Comparison of ENCODE assay signal across 1 cellular context in the genomic region with DNA sequence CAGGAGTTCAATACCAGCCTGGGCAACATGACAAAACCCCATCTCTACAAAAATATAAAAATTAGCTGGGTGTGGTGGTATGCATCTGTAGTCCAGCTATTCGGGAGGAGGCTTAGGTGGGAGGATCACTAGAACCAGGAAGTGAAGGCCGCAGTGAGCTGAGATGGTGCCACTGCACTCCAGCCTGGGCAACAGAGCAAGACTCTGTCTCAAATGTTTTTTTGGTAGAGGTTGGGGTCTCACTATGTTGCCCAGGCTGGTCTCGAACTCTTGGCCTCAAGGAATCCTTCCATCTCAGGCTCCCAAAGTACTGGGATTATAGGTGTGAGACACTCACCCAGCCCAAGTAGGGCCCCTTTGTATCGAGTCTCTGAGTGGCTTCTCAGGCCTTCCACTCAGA.
TF ChIP-seq lines count a peak whose summit lies in the region.

No MANE protein-coding gene starts in this region.

TF ChIP-seq in H1, 55 proteins besides CTCF, POLR2A, EP300 and RAD21:
- no peak for TF ChIP-seq CHD2 (IDR thresholded peaks at IDR 0.05; ENCODE audit: low read length)
- no peak for TF ChIP-seq PHF8 (conservative IDR thresholded peaks at IDR 0.05; ENCODE audit: low read depth, low read length)
- no peak for TF ChIP-seq EZH2 (IDR thresholded peaks at IDR 0.05; ENCODE audit: low read depth, low read length, severe bottlenecking)
- TF ChIP-seq POU5F1 (IDR thresholded peaks at IDR 0.05; ENCODE audit: low read depth, low read length), result no peak
- no peak for TF ChIP-seq YY1 (IDR thresholded peaks at IDR 0.05; ENCODE audit: low read depth, low read length)
- TF ChIP-seq RNF2 (IDR thresholded peaks at IDR 0.05; ENCODE audit: borderline replicate concordance, low read depth, low read length, missing control alignments, poor library complexity, severe bottlenecking), result no peak
- TF ChIP-seq TAF1 (IDR thresholded peaks at IDR 0.05; ENCODE audit: low read depth, low read length), result no peak
- TF ChIP-seq TBP (IDR thresholded peaks at IDR 0.05; ENCODE audit: low read depth, low read length), result no peak
- TF ChIP-seq SAP30 (IDR thresholded peaks at IDR 0.05; ENCODE audit: insufficient read depth, insufficient replicate concordance, low read length), result no peak
- no peak for TF ChIP-seq TAF7 (optimal IDR thresholded peaks at IDR 0.05; ENCODE audit: borderline replicate concordance, low read depth, low read length)
- no peak for TF ChIP-seq MAFK (IDR thresholded peaks at IDR 0.05; ENCODE audit: low read depth, low read length)
- TF ChIP-seq, protein P1, sequence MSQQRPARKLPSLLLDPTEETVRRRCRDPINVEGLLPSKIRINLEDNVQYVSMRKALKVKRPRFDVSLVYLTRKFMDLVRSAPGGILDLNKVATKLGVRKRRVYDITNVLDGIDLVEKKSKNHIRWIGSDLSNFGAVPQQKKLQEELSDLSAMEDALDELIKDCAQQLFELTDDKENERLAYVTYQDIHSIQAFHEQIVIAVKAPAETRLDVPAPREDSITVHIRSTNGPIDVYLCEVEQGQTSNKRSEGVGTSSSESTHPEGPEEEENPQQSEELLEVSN (IDR thresholded peaks at IDR 0.05), result no peak
- TF ChIP-seq KDM5A (IDR thresholded peaks at IDR 0.05; ENCODE audit: low read length), result no peak
- TF ChIP-seq HDAC6 (IDR thresholded peaks at IDR 0.05; ENCODE audit: low read depth, low read length), result no peak
